Comparison of ENCODE assay signal across 18 cellular contexts in the genomic region with DNA sequence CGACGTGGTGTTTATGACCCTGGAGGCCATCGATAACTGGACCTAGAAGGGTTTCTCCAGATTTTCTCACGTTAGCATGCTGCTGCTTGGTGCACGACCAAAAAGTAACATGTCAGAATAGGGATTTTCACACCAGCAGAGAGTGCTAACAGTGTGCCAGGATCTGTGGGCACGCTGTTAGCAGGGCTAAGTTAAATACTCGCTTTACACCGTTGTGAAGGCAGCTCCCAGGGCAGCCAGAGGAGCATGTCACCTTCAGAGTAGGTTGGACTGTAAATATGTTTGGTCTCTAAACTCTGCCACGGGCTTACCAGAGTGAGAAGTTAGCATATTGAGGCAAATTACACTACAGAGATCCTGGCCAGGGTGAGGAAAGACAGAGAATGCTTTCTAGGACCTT.
DNase-seq lines count a peak whose midpoint lies in the region; ATAC-seq, FAIRE-seq and TF ChIP-seq lines count a peak whose summit lies in the region.
"Had no signal": no experiment of that assay in that cellular context is flagged by ENCODE, and none has a peak within 500 bp of the region (broad histone marks: within the 10 kb centered on the region; RNA-seq: fewer than 3 reads in every experiment).

No MANE protein-coding gene starts in this region.

- H3K79me2 ChIP-seq in GM12878 (ENCODE audit: control insufficient read depth, insufficient read depth, low read length) (no peaks in the 10 kb centered on the region), smooth muscle cell (ENCODE audit: low read depth) (no peaks in the 10 kb centered on the region)

- H3K14ac ChIP-seq in mesenchymal stem cell (ENCODE audit: low read length in 2 of 2): peak overlapping the region in 1 of 2 experiments; percentile 57

- no peak overlapping the region for H2AK5ac ChIP-seq in mesenchymal stem cell (ENCODE audit: low read length, severe bottlenecking)

- peak overlapping the region; percentile 5 to 80 for H3K4ac ChIP-seq in mesenchymal stem cell (ENCODE audit: low read depth in 1 of 2, low read length in 2 of 2)

- POLR2A ChIA-PET in GM12878 (lab: Charles Lee): no interaction called here

- H3K9ac ChIP-seq in GM12878 (ENCODE audit: control insufficient read depth, insufficient read depth, low read length) (no peak overlapping the region), mesenchymal stem cell (ENCODE audit: low read length) (no peak overlapping the region), smooth muscle cell (ENCODE audit: low read depth) (peak overlapping the region; percentile 53)

- H4K91ac ChIP-seq in mesenchymal stem cell (ENCODE audit: low read length): peak overlapping the region; percentile 94

- H2BK12ac ChIP-seq in mesenchymal stem cell (ENCODE audit: low read length in 2 of 2): peak overlapping the region; percentile 69 to 97

- H2AFZ ChIP-seq in GM12878 (ENCODE audit: control insufficient read depth, low read depth, low read length) (no peak overlapping the region), mesenchymal stem cell (ENCODE audit: low read depth, low read length) (no peak overlapping the region), smooth muscle cell (ENCODE audit: low read depth) (no peak overlapping the region)

- no peak for FAIRE-seq in GM12878 (lab: Jason Lieb, UNC)
- FAIRE-seq: GM18507 had no signal

- H3K4me2 ChIP-seq in GM12878 (ENCODE audit: control insufficient read depth, insufficient read depth) (no peak overlapping the region), mesenchymal stem cell (ENCODE audit: low read length, poor library complexity, severe bottlenecking) (no peak overlapping the region), smooth muscle cell (peak overlapping the region; percentile 79)

- H3K27ac ChIP-seq in heart right ventricle (peak overlapping the region in 6 of 10 donors; percentile 37 to 70 (median 45)), GM12878 (ENCODE audit: control insufficient read depth, insufficient read depth) (no peak overlapping the region), mesenchymal stem cell (ENCODE audit: low read length, poor library complexity, severe bottlenecking) (no peak overlapping the region), smooth muscle cell (ENCODE audit: low read depth) (peak overlapping the region; percentile 94)
- H3K27ac ChIP-seq: HL-60, Peyer's patch had no signal

- DNase-seq in heart right ventricle (no peak), Right ventricle myocardium superior (no peak), GM12878 (ENCODE audit: low read depth, low spot score) (no peak), mesenchymal stem cell (no peak), smooth muscle cell (lab: John Stamatoyannopoulos, UW; ENCODE audit: unreplicated experiment) (no peak), NCI-H1417 (lab: John Stamatoyannopoulos, UW) (no peak)
- no peak for DNase-seq in activated T-cell treated with anti-CD3 and anti-CD28 coated beads, Interleukin-2, amount 50 U/mL, for 1 hour
- DNase-seq: CD4-positive, CD25-positive, alpha-beta regulatory T cell; DMS53; KG1; NCI-H1092 treated with DMSO at 0.1 percent for 48 hours; NCI-H187; NCI-H748 treated with DMSO at 0.1 percent for 48 hours; Peyer's patch; SHP77 treated with DMSO at 0.1 percent for 48 hours had no signal

- CTCF ChIA-PET in GM12878 (lab: Yijun Ruan, JAX): no interaction called here

- WGBS in heart right ventricle, 2 donors: 71 to 73% methylated on average over 9 of the region's 9 CpGs
- WGBS in GM12878 (ENCODE audit: insufficient coverage, insufficient replicate concordance, low lambda C conversion rate, missing lambda C conversion rate): 50% methylated on average over 9 of the region's 9 CpGs
- 66% methylated on average over 9 of the region's 9 CpGs for WGBS in mesenchymal stem cell
- 23% methylated on average over 9 of the region's 9 CpGs for WGBS in smooth muscle cell (ENCODE audit: low lambda C conversion rate)

- no peak overlapping the region for H2BK5ac ChIP-seq in mesenchymal stem cell (ENCODE audit: low read depth, low read length, poor library complexity, severe bottlenecking)

- SMC1A ChIA-PET in GM12878 (lab: Charles Lee; ENCODE audit: uncharacterized antibody, unreplicated experiment): no interaction called here

- H3K27me3 ChIP-seq in heart right ventricle (no peaks in the 10 kb centered on the region), GM12878 (replicated peaks in 1 of 2; ENCODE audit: control insufficient read depth in 2 of 2, insufficient read depth in 2 of 2, low read length in 1 of 2) (no peaks in the 10 kb centered on the region), mesenchymal stem cell (ENCODE audit: control insufficient read depth in 1 of 2, insufficient read depth in 1 of 2, low read length in 2 of 2) (no peaks in the 10 kb centered on the region), smooth muscle cell (ENCODE audit: low read depth) (no peaks in the 10 kb centered on the region)
- H3K27me3 ChIP-seq: Peyer's patch had no signal

- H3K79me1 ChIP-seq in mesenchymal stem cell (replicated peaks; ENCODE audit: low read length, poor library complexity, severe bottlenecking): no peaks in the 10 kb centered on the region

- no peak overlapping the region for H2BK15ac ChIP-seq in mesenchymal stem cell (ENCODE audit: low read depth, poor library complexity, severe bottlenecking)

- RAD21 ChIA-PET in GM12878 (lab: Charles Lee; ENCODE audit: unreplicated experiment): no interaction called here

- peak overlapping the region; percentile 66 for H4K8ac ChIP-seq in mesenchymal stem cell (ENCODE audit: low read length)

- intact Hi-C loops in heart right ventricle (cut with DNase I) (no loop called here), Right ventricle myocardium superior (cut with DNase I) (no loop called here), GM12878 (cut with micrococcal nuclease; ENCODE audit: unreplicated experiment) (no loop called here)

- peak overlapping the region; percentile 78 for H2BK120ac ChIP-seq in mesenchymal stem cell (ENCODE audit: low read depth, low read length)

- no peak overlapping the region for H3K23ac ChIP-seq in mesenchymal stem cell (ENCODE audit: low read length in 2 of 2)

- ATAC-seq in heart right ventricle: peak in 2 of 8 donors; percentile 12 to 13
- ATAC-seq in Right ventricle myocardium superior (ENCODE audit: poor library complexity): no peak
- no peak for ATAC-seq in GM12878
- no peak for ATAC-seq in activated CD4-positive, CD25-positive, alpha-beta regulatory T cell treated with anti-CD3 and anti-CD28 coated beads, Interleukin-2, amount 50 U/mL, for 24 hours

- peaks cover 43% of the 10 kb centered on the region for H3F3A ChIP-seq in smooth muscle cell (ENCODE audit: low read depth)

- H4K20me1 ChIP-seq in GM12878 (ENCODE audit: control insufficient read depth, insufficient read depth) (no peaks in the 10 kb centered on the region), smooth muscle cell (ENCODE audit: low read depth) (no peaks in the 10 kb centered on the region)

- TF ChIP-seq EP300 in GM12878 (IDR thresholded peaks at IDR 0.05; ENCODE audit: borderline replicate concordance in 1 of 2, control insufficient read depth in 1 of 2, low read depth in 2 of 2, low read length in 2 of 2): no peak

- no peak overlapping the region for H3K4me3 ChIP-seq in heart right ventricle
- H3K4me3 ChIP-seq in GM12878: no peak overlapping the region
- H3K4me3 ChIP-seq in mesenchymal stem cell (ENCODE audit: insufficient read depth in 1 of 2, low read depth in 1 of 2, low read length in 2 of 2): peak overlapping the region in 1 of 2 experiments; percentile 27
- no peak overlapping the region for H3K4me3 ChIP-seq in smooth muscle cell
- H3K4me3 ChIP-seq: Peyer's patch had no signal

- no peak for TF ChIP-seq RAD21 in GM12878 (IDR thresholded peaks at IDR 0.05; ENCODE audit: insufficient read depth, low read depth, low read length)

- H3K9me3 ChIP-seq in heart right ventricle: no peaks in the 10 kb centered on the region
- H3K9me3 ChIP-seq in GM12878 (replicated peaks; ENCODE audit: control insufficient read depth, insufficient read depth, low read length): no peaks in the 10 kb centered on the region; the same call in 2 of the 3 replicates
- H3K9me3 ChIP-seq in mesenchymal stem cell (ENCODE audit: control insufficient read depth, low read length): no peaks in the 10 kb centered on the region
- no peaks in the 10 kb centered on the region for H3K9me3 ChIP-seq in smooth muscle cell (replicated peaks; ENCODE audit: low read depth)
- H3K9me3 ChIP-seq: Peyer's patch had no signal

- no peak for TF ChIP-seq POLR2A in GM12878 (IDR thresholded peaks at IDR 0.05; ENCODE audit: low read depth, low read length)

- H3K18ac ChIP-seq in mesenchymal stem cell (ENCODE audit: low read depth in 1 of 2, low read length in 2 of 2): peak overlapping the region; percentile 78 to 88

- in situ Hi-C loops in GM12878 (cut with MboI): no loop called here

- TF ChIP-seq CTCF in heart right ventricle (IDR thresholded peaks at IDR 0.05): no peak
- TF ChIP-seq CTCF in GM12878 (IDR thresholded peaks at IDR 0.05 in 2 of 3, conservative IDR thresholded peaks at IDR 0.05 in 1 of 3; ENCODE audit: control insufficient read depth in 2 of 3, extremely low read depth in 1 of 3, insufficient read depth in 1 of 3, low read depth in 3 of 3, low read length in 3 of 3): no peak
- TF ChIP-seq CTCF in smooth muscle cell (IDR thresholded peaks at IDR 0.05; ENCODE audit: borderline replicate concordance, insufficient read depth, poor library complexity, severe bottlenecking): no peak

- BruUV-seq in GM12878 (replicated peaks; lab: Mats Ljungman, UMichigan): no TSS peak

- H3K4me1 ChIP-seq in heart right ventricle: peaks cover 0 to 33% (median 12%) of the 10 kb centered on the region in 9 donors
- no peaks in the 10 kb centered on the region; the same call in 1 of the 2 replicates for H3K4me1 ChIP-seq in GM12878 (ENCODE audit: control insufficient read depth, insufficient read depth, low read length)
- peaks cover 7% of the 10 kb centered on the region for H3K4me1 ChIP-seq in mesenchymal stem cell (ENCODE audit: control insufficient read depth, insufficient read depth, low read depth, low read length)
- peaks cover 31% of the 10 kb centered on the region for H3K4me1 ChIP-seq in smooth muscle cell (ENCODE audit: low read depth)
- H3K4me1 ChIP-seq: Peyer's patch had no signal

- H3K36me3 ChIP-seq in heart right ventricle (no peaks in the 10 kb centered on the region), GM12878 (ENCODE audit: control insufficient read depth in 2 of 2, insufficient read depth in 2 of 2, low read length in 1 of 2) (no peaks in the 10 kb centered on the region), mesenchymal stem cell (ENCODE audit: control insufficient read depth in 1 of 2, insufficient read depth in 2 of 2, low read depth in 1 of 2, low read length in 2 of 2) (no peaks in the 10 kb centered on the region), smooth muscle cell (ENCODE audit: low read depth) (no peaks in the 10 kb centered on the region)
- H3K36me3 ChIP-seq: Peyer's patch had no signal

TF ChIP-seq in GM12878, 131 proteins besides CTCF, POLR2A, EP300 and RAD21 (continues in another document):
- no peak for TF ChIP-seq ASH2L (IDR thresholded peaks at IDR 0.05; ENCODE audit: borderline replicate concordance, low read depth)

Comparison
In these comparisons a context has a peak if more than half of its experiments do, and no peak if none do; other contexts are left out.
1. H3K27ac ChIP-seq: peak in heart right ventricle (6 of 10) and smooth muscle cell (single experiment); none in GM12878 (single experiment) and mesenchymal stem cell (single experiment).